ENCODE assay signal across 9 cellular contexts in genomic region chr13:98035373-98035772, GRCh38.
"Had no signal": no experiment of that assay in that cellular context is flagged by ENCODE, and none has a peak within 500 bp of the region (broad histone marks: within the 10 kb centered on the region; RNA-seq: fewer than 3 reads in every experiment).

No MANE protein-coding gene starts in this region.

- H3K9ac ChIP-seq: GM23248 had no signal

- DNase-seq: GM23248, GOT3, H7, HFFc6, KBM-7 had no signal

- H3K9me3 Mint-ChIP-seq: HFFc6, IgD-negative memory B cell had no signal

- H3K4me3 Mint-ChIP-seq: HFFc6, IgD-negative memory B cell had no signal

- H3K27ac ChIP-seq: GM23248 had no signal

- H3K27me3 Mint-ChIP-seq: IgD-negative memory B cell had no signal

- H2AFZ ChIP-seq: GM23248 had no signal

- H3K36me3 ChIP-seq: HAP-1 had no signal

- H3K4me3 ChIP-seq: GM23248, HAP-1 had no signal

- ATAC-seq: HCT116 had no signal

- H3K9me3 ChIP-seq: HAP-1 had no signal

- FAIRE-seq: HTR-8/SVneo had no signal

- H3K4me1 ChIP-seq: HAP-1 had no signal

- H3K27ac Mint-ChIP-seq: HFFc6, IgD-negative memory B cell had no signal
